13 cellular contexts compared by ENCODE assay signal in the genomic region with DNA sequence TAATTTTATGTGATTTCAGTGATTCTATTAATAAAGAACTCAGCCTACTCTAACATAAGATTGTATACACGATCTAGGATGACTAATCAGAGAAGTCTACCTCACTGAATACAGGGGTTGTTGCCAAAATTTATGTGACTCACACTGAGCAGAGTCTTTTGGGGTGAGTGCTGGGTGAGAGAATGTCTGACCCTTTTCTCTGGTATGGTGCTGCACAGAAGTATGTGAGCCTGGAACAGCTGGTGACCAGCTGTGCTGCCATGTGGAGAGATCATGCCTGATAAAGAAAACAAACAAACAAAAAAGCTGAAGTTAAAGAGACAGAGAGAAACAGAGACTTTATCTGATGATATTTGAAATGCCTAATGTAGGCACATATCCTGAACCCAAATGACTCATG.
DNase-seq lines count a peak whose midpoint lies in the region; ATAC-seq, FAIRE-seq and TF ChIP-seq lines count a peak whose summit lies in the region.
"Had no signal": no experiment of that assay in that cellular context is flagged by ENCODE, and none has a peak within 500 bp of the region (broad histone marks: within the 10 kb centered on the region; RNA-seq: fewer than 3 reads in every experiment).

No MANE protein-coding gene starts in this region.

- H3K36me3 ChIP-seq in adipocyte (ENCODE audit: control insufficient read depth, insufficient read depth, low read length, severe bottlenecking) (no peaks in the 10 kb centered on the region), upper lobe of left lung (no peaks in the 10 kb centered on the region), neural progenitor cell (no peaks in the 10 kb centered on the region)

- peaks cover 2% of the 10 kb centered on the region for H3K9me3 Mint-ChIP-seq in neural progenitor cell

- no peaks in the 10 kb centered on the region for H3K27me3 ChIP-seq in adipocyte (replicated peaks; ENCODE audit: control insufficient read depth, insufficient read depth, low read length)
- no peaks in the 10 kb centered on the region for H3K27me3 ChIP-seq in upper lobe of left lung
- no peaks in the 10 kb centered on the region for H3K27me3 ChIP-seq in neural progenitor cell

- intact Hi-C loops in left ventricle myocardium superior (cut with micrococcal nuclease) = no loop called here

- H3K4me3 Mint-ChIP-seq in neural progenitor cell = no peak overlapping the region
- H3K4me3 Mint-ChIP-seq: activated T-cell treated with anti-CD3 and anti-CD28 coated beads, Interleukin-2, amount 50 U/mL, for 72 hours had no signal

- H3F3A ChIP-seq in neural progenitor cell (ENCODE audit: low read depth) = no peaks in the 10 kb centered on the region

- TF ChIP-seq CTCF in upper lobe of left lung (IDR thresholded peaks at IDR 0.05) (no peak), neural progenitor cell (IDR thresholded peaks at IDR 0.05) (no peak)

- H3K4me3 ChIP-seq in adipocyte (ENCODE audit: low read length) (no peak overlapping the region), upper lobe of left lung (no peak overlapping the region), neural progenitor cell (no peak overlapping the region)
- H3K4me3 ChIP-seq: psoas muscle had no signal

- H3K27ac ChIP-seq in upper lobe of left lung (no peak overlapping the region), neural progenitor cell (no peak overlapping the region)
- H3K27ac ChIP-seq: 22Rv1, psoas muscle, VCaP had no signal

- no peak for TF ChIP-seq EP300 in upper lobe of left lung (IDR thresholded peaks at IDR 0.05)

- H3K4me1 ChIP-seq in adipocyte (ENCODE audit: control insufficient read depth, insufficient read depth, low read length) (peaks cover 13% of the 10 kb centered on the region), upper lobe of left lung (no peaks in the 10 kb centered on the region), neural progenitor cell (no peaks in the 10 kb centered on the region)
- H3K4me1 ChIP-seq: psoas muscle had no signal

- H3K79me2 ChIP-seq in neural progenitor cell (ENCODE audit: low read depth) = no peaks in the 10 kb centered on the region

- H2AFZ ChIP-seq in neural progenitor cell (replicated peaks) = no peak overlapping the region

- no peaks in the 10 kb centered on the region for H3K4me1 Mint-ChIP-seq in neural progenitor cell

- H3K9ac ChIP-seq in adipocyte (ENCODE audit: low read length) (no peak overlapping the region), neural progenitor cell (no peak overlapping the region)

- H4K20me1 ChIP-seq in neural progenitor cell (ENCODE audit: low read depth) = no peaks in the 10 kb centered on the region

- no peak overlapping the region for H3K27ac Mint-ChIP-seq in neural progenitor cell
- H3K27ac Mint-ChIP-seq: activated T-cell treated with anti-CD3 and anti-CD28 coated beads, Interleukin-2, amount 50 U/mL, for 72 hours had no signal

- TF ChIP-seq POLR2A in upper lobe of left lung (IDR thresholded peaks at IDR 0.05) (no peak), GM12892 (IDR thresholded peaks at IDR 0.05; ENCODE audit: low read depth, low read length) (no peak)

- peaks cover 10% of the 10 kb centered on the region for H3K9me3 ChIP-seq in adipocyte (ENCODE audit: control insufficient read depth, low read length)
- H3K9me3 ChIP-seq in upper lobe of left lung = no peaks in the 10 kb centered on the region
- no peaks in the 10 kb centered on the region for H3K9me3 ChIP-seq in neural progenitor cell (ENCODE audit: low read depth)
- H3K9me3 ChIP-seq: psoas muscle had no signal

- no peaks in the 10 kb centered on the region for H3K36me3 Mint-ChIP-seq in neural progenitor cell

- FAIRE-seq in GM12892 (lab: Jason Lieb, UNC) = no peak

- 36% methylated on average over 1 of the region's 1 CpG for whole genome bisulfite sequencing in upper lobe of left lung, 2 donors

- DNase-seq in SIG-M5 treated with dmso at 0.1 percent for 504 hours (lab: John Stamatoyannopoulos, UW; ENCODE audit: unreplicated experiment) (peak; percentile 6), SIG-M5 (lab: John Stamatoyannopoulos, UW) (no peak), adipocyte (ENCODE audit: low read depth) (peak; percentile 93), left ventricle myocardium superior (peak; percentile 28), upper lobe of left lung (no peak), mesenteric fat pad (ENCODE audit: low spot score) (no peak), neural progenitor cell (ENCODE audit: low spot score) (no peak), GM12892 (ENCODE audit: insufficient read length) (no peak)
- DNase-seq: activated T-cell treated with anti-CD3 and anti-CD28 coated beads, Interleukin-2, amount 50 U/mL, for 72 hours; psoas muscle had no signal

- ATAC-seq in left ventricle myocardium superior = peak; percentile 67
- ATAC-seq in upper lobe of left lung (ENCODE audit: low FRiP score in 2 of 2) = peak; percentile 74 to 89
- ATAC-seq: activated T-cell treated with anti-CD3 and anti-CD28 coated beads, Interleukin-2, amount 50 U/mL, for 72 hours; left colon had no signal

- no peaks in the 10 kb centered on the region for H3K27me3 Mint-ChIP-seq in neural progenitor cell (ENCODE audit: insufficient read depth, low read depth)

- H3K4me2 ChIP-seq in neural progenitor cell = no peak overlapping the region

Comparison
In these comparisons a context has a peak if more than half of its experiments do, and no peak if none do; other contexts are left out.
1. DNase-seq: peak in SIG-M5 treated with dmso at 0.1 percent for 504 hours (single experiment), adipocyte (single experiment) and left ventricle myocardium superior (single experiment); none in SIG-M5 (single experiment), upper lobe of left lung (0 of 2), mesenteric fat pad (single experiment), neural progenitor cell (single experiment) and GM12892 (single experiment).